Comparison of ENCODE assay signal across 24 cellular contexts in genomic region chr4:139676365-139676764, GRCh38.
"Had no signal": no experiment of that assay in that cellular context is flagged by ENCODE, and none has a peak within 500 bp of the region (broad histone marks: within the 10 kb centered on the region; RNA-seq: fewer than 3 reads in every experiment).

No MANE protein-coding gene starts in this region.

- H3K4me1 ChIP-seq: breast epithelium, SJCRH30 had no signal

- H3K27ac Mint-ChIP-seq: activated CD4-positive, alpha-beta T cell treated with anti-CD3 and anti-CD28 coated beads for 36 hours; activated CD8-positive, alpha-beta T cell treated with anti-CD3 and anti-CD28 coated beads for 36 hours; activated naive CD4-positive, alpha-beta T cell treated with anti-CD3 and anti-CD28 coated beads, Interleukin-2, amount 50 U/mL, for 24 hours had no signal

- H3K4me3 Mint-ChIP-seq: activated CD4-positive, alpha-beta T cell treated with anti-CD3 and anti-CD28 coated beads for 36 hours; activated CD8-positive, alpha-beta T cell treated with anti-CD3 and anti-CD28 coated beads for 36 hours; activated naive CD4-positive, alpha-beta T cell treated with anti-CD3 and anti-CD28 coated beads, Interleukin-2, amount 50 U/mL, for 24 hours had no signal

- H3K4me2 ChIP-seq: SK-N-SH had no signal

- H3K36me3 ChIP-seq: breast epithelium had no signal

- H3K9ac ChIP-seq: SK-N-SH had no signal

- ATAC-seq: activated CD4-positive, alpha-beta T cell treated with anti-CD3 and anti-CD28 coated beads for 36 hours; activated CD8-positive, alpha-beta T cell treated with anti-CD3 and anti-CD28 coated beads for 36 hours; Panc1; Right ventricle myocardium inferior had no signal

- H3K4me1 Mint-ChIP-seq: activated CD4-positive, alpha-beta T cell treated with anti-CD3 and anti-CD28 coated beads for 36 hours; activated naive CD4-positive, alpha-beta T cell treated with anti-CD3 and anti-CD28 coated beads, Interleukin-2, amount 50 U/mL, for 24 hours had no signal

- H3K27me3 Mint-ChIP-seq: activated CD4-positive, alpha-beta T cell treated with anti-CD3 and anti-CD28 coated beads for 36 hours; activated CD8-positive, alpha-beta T cell treated with anti-CD3 and anti-CD28 coated beads for 36 hours; activated naive CD4-positive, alpha-beta T cell treated with anti-CD3 and anti-CD28 coated beads, Interleukin-2, amount 50 U/mL, for 24 hours had no signal

- H3K9me3 Mint-ChIP-seq: activated CD8-positive, alpha-beta T cell treated with anti-CD3 and anti-CD28 coated beads for 36 hours; activated naive CD4-positive, alpha-beta T cell treated with anti-CD3 and anti-CD28 coated beads, Interleukin-2, amount 50 U/mL, for 24 hours had no signal

- H3K4me3 ChIP-seq: breast epithelium, SJCRH30 had no signal

- DNase-seq: activated CD4-positive, alpha-beta T cell treated with anti-CD3 and anti-CD28 coated beads for 36 hours; activated CD8-positive, alpha-beta memory T cell treated with anti-CD3 and anti-CD28 coated beads, Interleukin-2, amount 50 U/mL, for 4 hours; activated CD8-positive, alpha-beta T cell treated with anti-CD3 and anti-CD28 coated beads for 36 hours; activated naive CD4-positive, alpha-beta T cell; activated T-cell treated with anti-CD3 and anti-CD28 coated beads, Interleukin-2, amount 50 U/mL, for 1 hour; aorta; caudate nucleus; Karpas-422; NCI-H1048; NCI-H146; NCI-H187 treated with DMSO at 0.1 percent for 48 hours; NCI-H2081 treated with DMSO at 0.1 percent for 48 hours; NCI-H446 treated with DMSO at 0.1 percent for 48 hours; NCI-H526; NCI-H82; RPMI8226; SJCRH30; SK-N-SH; T-helper 1 cell; WERI-Rb-1 had no signal

- H3K27ac ChIP-seq: breast epithelium, SJCRH30, WERI-Rb-1 had no signal

- H3K36me3 Mint-ChIP-seq: activated naive CD4-positive, alpha-beta T cell treated with anti-CD3 and anti-CD28 coated beads, Interleukin-2, amount 50 U/mL, for 24 hours had no signal

- H3K27me3 ChIP-seq: breast epithelium, SJCRH30 had no signal

- H3K9me3 ChIP-seq: breast epithelium, SJCRH30, SK-N-SH had no signal
